24 cellular contexts compared by ENCODE assay signal in genomic region chr2:199660167-199660566, GRCh38.
DNase-seq lines count a peak whose midpoint lies in the region; ATAC-seq, FAIRE-seq and TF ChIP-seq lines count a peak whose summit lies in the region.
"Had no signal": no experiment of that assay in that cellular context is flagged by ENCODE, and none has a peak within 500 bp of the region (broad histone marks: within the 10 kb centered on the region; RNA-seq: fewer than 3 reads in every experiment).

No MANE protein-coding gene starts in this region.

- no peaks in the 10 kb centered on the region for H3K79me2 ChIP-seq in neural progenitor cell (ENCODE audit: low read depth)

- H3F3A ChIP-seq in neural progenitor cell (ENCODE audit: low read depth), result peaks cover 2% of the 10 kb centered on the region

- TF ChIP-seq CTCF in bronchial epithelial cell (IDR thresholded peaks at IDR 0.05; ENCODE audit: insufficient read depth, low read length, severe bottlenecking) (no peak), nephron (IDR thresholded peaks at IDR 0.05; ENCODE audit: unreplicated experiment in 3 of 3) (no peak), neural progenitor cell (IDR thresholded peaks at IDR 0.05) (no peak)

- no peak for ATAC-seq in activated naive CD4-positive, alpha-beta T cell treated with anti-CD3 and anti-CD28 coated beads, Interleukin-2, amount 50 U/mL, for 72 hours
- ATAC-seq: A549 had no signal

- H3K36me3 Mint-ChIP-seq in nephron (ENCODE audit: low read depth) (peaks cover 3% of the 10 kb centered on the region), neural progenitor cell (no peaks in the 10 kb centered on the region)
- peaks cover 17 to 28% of the 10 kb centered on the region in 2 donors for H3K36me3 Mint-ChIP-seq in activated naive CD4-positive, alpha-beta T cell treated with anti-CD3 and anti-CD28 coated beads, Interleukin-2, amount 50 U/mL, for 72 hours
- H3K36me3 Mint-ChIP-seq: CD14-positive monocyte had no signal

- DNase-seq in bronchial epithelial cell (ENCODE audit: low read depth) (no peak), retina (peak; percentile 9), neural progenitor cell (ENCODE audit: low spot score) (no peak), DMS53 (lab: John Stamatoyannopoulos, UW) (no peak)
- no peak for DNase-seq in activated naive CD4-positive, alpha-beta T cell treated with anti-CD3 and anti-CD28 coated beads, Interleukin-2, amount 50 U/mL, for 72 hours (ENCODE audit: low spot score in 2 of 2)
- DNase-seq: 8988T; ACHN; AML-193; BE2C; Calu3; CD4-positive, alpha-beta T cell; COR-L47; DND-41; GM23248; H7; HCEC 1CT had no signal

- no peaks in the 10 kb centered on the region for H3K27me3 ChIP-seq in bronchial epithelial cell (ENCODE audit: control insufficient read depth, insufficient read depth, low read length)
- H3K27me3 ChIP-seq in neural progenitor cell, result peaks cover 5% of the 10 kb centered on the region
- H3K27me3 ChIP-seq: BLaER1 treated with 17β-estradiol and CSF1 and Interleukin-3, amounts not matched to agents 10 nM and 100 nM had no signal

- no peaks in the 10 kb centered on the region for H3K9me3 ChIP-seq in neural progenitor cell (ENCODE audit: low read depth)
- H3K9me3 ChIP-seq: A549, BE2C had no signal

- H3K27me3 Mint-ChIP-seq in nephron (ENCODE audit: low read depth) (peaks cover 11% of the 10 kb centered on the region), neural progenitor cell (ENCODE audit: insufficient read depth, low read depth) (no peaks in the 10 kb centered on the region)

- H3K27ac Mint-ChIP-seq in nephron (no peak overlapping the region), neural progenitor cell (no peak overlapping the region)
- H3K27ac Mint-ChIP-seq in activated naive CD4-positive, alpha-beta T cell treated with anti-CD3 and anti-CD28 coated beads, Interleukin-2, amount 50 U/mL, for 72 hours, result no peak overlapping the region
- H3K27ac Mint-ChIP-seq: CD14-positive monocyte; CD4-positive, alpha-beta T cell had no signal

- peaks cover 6% of the 10 kb centered on the region for H3K4me1 ChIP-seq in neural progenitor cell
- H3K4me1 ChIP-seq: A549, BE2C had no signal

- no peak overlapping the region for H3K9ac ChIP-seq in neural progenitor cell
- H3K9ac ChIP-seq: BLaER1 treated with 17β-estradiol and CSF1 and Interleukin-3, amounts not matched to agents 10 nM and 100 nM; GM23248 had no signal

- H3K4me3 ChIP-seq in bronchial epithelial cell (ENCODE audit: low read depth, low read length) (no peak overlapping the region), neural progenitor cell (no peak overlapping the region)
- H3K4me3 ChIP-seq: A549; BLaER1 treated with 17β-estradiol and CSF1 and Interleukin-3, amounts not matched to agents 10 nM and 100 nM had no signal

- H3K4me2 ChIP-seq in neural progenitor cell, result no peak overlapping the region
- H3K4me2 ChIP-seq: A549; BLaER1 treated with 17β-estradiol and CSF1 and Interleukin-3, amounts not matched to agents 10 nM and 100 nM had no signal

- H3K4me1 Mint-ChIP-seq in nephron (no peaks in the 10 kb centered on the region), neural progenitor cell (peaks cover 2% of the 10 kb centered on the region)

- H3K36me3 ChIP-seq in bronchial epithelial cell (ENCODE audit: control insufficient read depth, insufficient read depth, low read length) (no peaks in the 10 kb centered on the region), neural progenitor cell (no peaks in the 10 kb centered on the region)
- H3K36me3 ChIP-seq: BE2C; BLaER1 treated with 17β-estradiol and CSF1 and Interleukin-3, amounts not matched to agents 10 nM and 100 nM had no signal

- H2AFZ ChIP-seq in neural progenitor cell (replicated peaks), result no peak overlapping the region

- H3K4me3 Mint-ChIP-seq in nephron (peak overlapping the region in 2 of 3 experiments; percentile 34 to 38), neural progenitor cell (no peak overlapping the region)
- H3K4me3 Mint-ChIP-seq: CD4-positive, alpha-beta T cell had no signal

- FAIRE-seq in bronchial epithelial cell (lab: Jason Lieb, UNC), result peak; percentile 7
- FAIRE-seq: A549, G401.6, GM12892, GM19239, H1 had no signal

- no peaks in the 10 kb centered on the region for H4K20me1 ChIP-seq in neural progenitor cell (ENCODE audit: low read depth)
- H4K20me1 ChIP-seq: BLaER1 treated with 17β-estradiol and CSF1 and Interleukin-3, amounts not matched to agents 10 nM and 100 nM had no signal

- H3K9me3 Mint-ChIP-seq in nephron (peaks cover 23% of the 10 kb centered on the region), neural progenitor cell (peaks cover 6% of the 10 kb centered on the region)
- peaks cover 11 to 14% of the 10 kb centered on the region in 2 donors for H3K9me3 Mint-ChIP-seq in activated naive CD4-positive, alpha-beta T cell treated with anti-CD3 and anti-CD28 coated beads, Interleukin-2, amount 50 U/mL, for 72 hours

- H3K27ac ChIP-seq in neural progenitor cell, result no peak overlapping the region
- H3K27ac ChIP-seq: A549; BLaER1 treated with 17β-estradiol and CSF1 and Interleukin-3, amounts not matched to agents 10 nM and 100 nM; GM23248 had no signal
